ENCODE assay signal across 8 cellular contexts in the genomic region with DNA sequence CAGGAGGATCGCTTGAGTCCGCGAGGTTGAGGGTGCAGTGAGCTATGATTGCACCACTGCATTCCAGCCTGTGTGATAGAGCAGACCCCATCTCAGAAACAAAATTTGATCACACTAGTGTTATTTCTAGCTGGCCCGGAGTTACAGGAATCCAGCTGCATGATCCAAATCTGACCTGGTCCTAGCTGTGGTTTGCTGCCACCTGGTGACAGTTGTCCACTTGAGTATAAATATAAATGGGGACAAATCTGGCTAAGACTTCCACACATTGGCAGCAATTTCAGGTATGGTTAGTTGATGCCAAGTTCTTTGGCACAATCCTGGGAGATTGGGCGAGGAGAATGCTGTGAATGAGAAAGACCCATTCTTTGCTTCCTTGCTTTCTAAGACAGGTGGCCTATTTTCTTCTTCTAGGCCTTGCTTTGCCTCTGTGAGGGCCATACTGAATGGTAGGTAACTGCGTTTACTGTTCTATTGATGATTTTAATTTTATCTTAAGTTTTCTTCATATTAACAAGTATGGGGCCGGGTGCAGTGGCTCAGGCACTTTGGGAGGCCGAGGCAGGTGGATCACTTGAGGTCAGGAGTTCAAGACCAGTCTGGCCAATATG. TPM values are rescaled to one million over a fixed set of nuclear protein-coding genes. Genes with fewer than 3 reads are reported as not detected.
DNase-seq lines count a peak whose midpoint lies in the region; ATAC-seq and TF ChIP-seq lines count a peak whose summit lies in the region.

No MANE protein-coding gene starts in this region.

- TF ChIP-seq CTCF in MM.1S (IDR thresholded peaks at IDR 0.05; ENCODE audit: low read length) (peak; percentile 59), lower lobe of right lung (IDR thresholded peaks at IDR 0.05) (peak; percentile 68)

- ATAC-seq in lower lobe of right lung, result peak; percentile 86 to 88

- H3K9ac ChIP-seq in MM.1S (ENCODE audit: low read length), result no peak overlapping the region

- H3K27ac ChIP-seq in MM.1S (ENCODE audit: low read length), result no peak overlapping the region
- H3K27ac ChIP-seq in lower lobe of right lung, result no peak overlapping the region

- H3K9me3 ChIP-seq in MM.1S (replicated peaks; ENCODE audit: insufficient read depth, low read length) (no peaks in the 10 kb centered on the region), lower lobe of right lung (no peaks in the 10 kb centered on the region)

- H3F3A ChIP-seq in MM.1S (ENCODE audit: insufficient read depth, low read length), result no peaks in the 10 kb centered on the region

- H3K36me3 ChIP-seq in MM.1S (replicated peaks; ENCODE audit: insufficient read depth, low read length) (no peaks in the 10 kb centered on the region), lower lobe of right lung (no peaks in the 10 kb centered on the region)

- H3K4me1 ChIP-seq in MM.1S (ENCODE audit: low read length) (no peaks in the 10 kb centered on the region), lower lobe of right lung (peaks cover 53% of the 10 kb centered on the region)

- peaks cover 89% of the 10 kb centered on the region for H3K79me2 ChIP-seq in MM.1S (ENCODE audit: low read length)

- H3K27me3 ChIP-seq in MM.1S (replicated peaks; ENCODE audit: insufficient read depth, low read length), result no peaks in the 10 kb centered on the region
- H3K27me3 ChIP-seq in lower lobe of right lung (ENCODE audit: low read depth), result no peaks in the 10 kb centered on the region

- H2AFZ ChIP-seq in MM.1S (ENCODE audit: low read length), result no peak overlapping the region

- intact Hi-C loops in lower lobe of right lung (cut with DNase I), result no loop called here

- DNase-seq in GF-D8 (lab: John Stamatoyannopoulos, UW) (peak; percentile 8), MM.1S (peak; percentile 53), lower lobe of right lung (peak; percentile 66), NCI-H128 (lab: John Stamatoyannopoulos, UW; ENCODE audit: unreplicated experiment) (no peak), NCI-H187 (lab: John Stamatoyannopoulos, UW) (no peak)
- peak; percentile 58 for DNase-seq in activated CD4-positive, alpha-beta T cell treated with anti-CD3 and anti-CD28 coated beads, Interleukin-2, amount 50 U/mL, for 1 hour
- peak; percentile 54 for DNase-seq in effector CD4-positive, alpha-beta T cell
- peak; percentile 12 to 13 for DNase-seq in stimulated activated CD8-positive, alpha-beta memory T cell treated with anti-CD3 and anti-CD28 coated beads, Interleukin-2, amount 100 ng/mL, for 1 hour (ENCODE audit: low read depth in 2 of 2)

- no peak overlapping the region for H3K4me2 ChIP-seq in MM.1S (ENCODE audit: low read depth, low read length)

- H4K20me1 ChIP-seq in MM.1S (ENCODE audit: insufficient read depth, low read length), result peaks cover 6% of the 10 kb centered on the region; the same call in 1 of the 2 replicates

- H3K9me2 ChIP-seq in MM.1S (replicated peaks; ENCODE audit: insufficient read depth, low read length), result no peaks in the 10 kb centered on the region

- no peak overlapping the region for H3K4me3 ChIP-seq in MM.1S (ENCODE audit: low read length)
- H3K4me3 ChIP-seq in lower lobe of right lung, result no peak overlapping the region

RNA-seq across cellular contexts. Expression of gene UBE2R2, which starts 35.4 kb away (rescaled TPM):
- total RNA-seq in lower lobe of right lung, result 39.8 TPM

RNA-seq across cellular contexts. Expression of gene PRSS3, which starts 57.0 kb away (rescaled TPM):
- 0.65 TPM for total RNA-seq in lower lobe of right lung

Comparison
In these comparisons a context has a peak if more than half of its experiments do, and no peak if none do; other contexts are left out.
1. DNase-seq: peak in GF-D8 (single experiment), MM.1S (single experiment), activated CD4-positive, alpha-beta T cell treated with anti-CD3 and anti-CD28 coated beads, Interleukin-2, amount 50 U/mL, for 1 hour (single experiment), effector CD4-positive, alpha-beta T cell (single experiment), lower lobe of right lung (single experiment) and stimulated activated CD8-positive, alpha-beta memory T cell treated with anti-CD3 and anti-CD28 coated beads, Interleukin-2, amount 100 ng/mL, for 1 hour (2 of 2); none in NCI-H128 (single experiment) and NCI-H187 (0 of 2).